24 cellular contexts compared by ENCODE assay signal in genomic region chr3:55634345-55634744, GRCh38.
"Had no signal": no experiment of that assay in that cellular context is flagged by ENCODE, and none has a peak within 500 bp of the region (broad histone marks: within the 10 kb centered on the region; RNA-seq: fewer than 3 reads in every experiment).

No MANE protein-coding gene starts in this region.

- DNase-seq: KBM-7, MG63, NCI-H1092, NCI-H1105 treated with DMSO at 0.1 percent for 48 hours, NCI-H1417 treated with DMSO at 0.1 percent for 48 hours, NCI-H146, NCI-H1694 treated with DMSO at 0.1 percent for 48 hours, NCI-H1930, NCI-H2081, NCI-H2107, NCI-H2227 treated with DMSO at 0.1 percent for 48 hours, NCI-H446, NCI-H510A, NCI-H524 treated with DMSO at 0.1 percent for 48 hours, NCI-H69, NCI-H774, Right ventricle myocardium superior, RPMI8226, SIG-M5 had no signal

- H3K9me3 ChIP-seq: MG63, SJSA1 had no signal

- H3K4me3 ChIP-seq: MG63, SJSA1, SK-N-MC had no signal

- FAIRE-seq: HTR-8/SVneo, RCC 7860 had no signal

- H3K27ac ChIP-seq: HL-60, SJSA1, SK-N-MC had no signal

- H3K27me3 ChIP-seq: MG63, SJSA1 had no signal

- H3K36me3 ChIP-seq: MG63, SJSA1 had no signal
